In genomic region chr3:39188271-39189149, GRCh38 we compare ENCODE assay signal across 24 cellular contexts. TPM values are rescaled to one million over a fixed set of nuclear protein-coding genes. Genes with fewer than 3 reads are reported as not detected.
A peak's percentile ranks its signal among the peaks of the same experiment; 100 is the strongest.
DNase-seq lines count a peak whose midpoint lies in the region; ATAC-seq, FAIRE-seq and TF ChIP-seq lines count a peak whose summit lies in the region.
"Had no signal": no experiment of that assay in that cellular context is flagged by ENCODE, and none has a peak within 500 bp of the region (broad histone marks: within the 10 kb centered on the region; RNA-seq: fewer than 3 reads in every experiment).

No MANE protein-coding gene starts in this region.

- H3K9me3 ChIP-seq in H1 (ENCODE audit: insufficient read depth in 2 of 2, low read depth in 1 of 2, low read length in 1 of 2): no peaks in the 10 kb centered on the region
- H3K9me3 ChIP-seq in neuronal stem cell (replicated peaks in 1 of 2; ENCODE audit: control insufficient read depth in 2 of 2, insufficient read depth in 1 of 2, low read depth in 1 of 2, low read length in 2 of 2): no peaks in the 10 kb centered on the region
- H3K9me3 ChIP-seq in stomach: no peaks in the 10 kb centered on the region
- H3K9me3 ChIP-seq: A549; BLaER1 treated with 17β-estradiol and CSF1 and Interleukin-3, amounts not matched to agents 10 nM and 100 nM had no signal

- H3K18ac ChIP-seq in H1 (ENCODE audit: extremely low read depth, low read length) (no peak overlapping the region), neuronal stem cell (ENCODE audit: low read length) (peak overlapping the region; percentile 35)

- H2AFZ ChIP-seq in H1 (ENCODE audit: low read length) (no peak overlapping the region), neuronal stem cell (ENCODE audit: low read length) (no peak overlapping the region)

- H3K23ac ChIP-seq in H1 (ENCODE audit: insufficient read length): no peak overlapping the region
- H3K23ac ChIP-seq in neuronal stem cell (ENCODE audit: low read depth, low read length, poor library complexity): peak overlapping the region; percentile 23

- H3K9ac ChIP-seq in H1 (replicated peaks in 1 of 4; ENCODE audit: extremely low read depth in 1 of 4, low read depth in 3 of 4, low read length in 3 of 4) (no peak overlapping the region), neuronal stem cell (ENCODE audit: low read depth, low read length, poor library complexity) (no peak overlapping the region)
- H3K9ac ChIP-seq: BLaER1 treated with 17β-estradiol and CSF1 and Interleukin-3, amounts not matched to agents 10 nM and 100 nM had no signal

- no peak overlapping the region for H3K14ac ChIP-seq in H1 (ENCODE audit: insufficient read length)
- H3K14ac ChIP-seq in neuronal stem cell (ENCODE audit: low read length): no peak overlapping the region

- H3K79me2 ChIP-seq in H1 (ENCODE audit: control insufficient read depth in 1 of 2, insufficient read depth in 2 of 2, low read length in 2 of 2): no peaks in the 10 kb centered on the region

- H3K4me3 ChIP-seq in H1 (ENCODE audit: extremely low read depth in 1 of 4, insufficient read depth in 2 of 4, low read depth in 3 of 4, low read length in 4 of 4) (no peak overlapping the region), neuronal stem cell (ENCODE audit: low read length in 2 of 2) (no peak overlapping the region), stomach (no peak overlapping the region)
- H3K4me3 ChIP-seq: A549; BLaER1 treated with 17β-estradiol and CSF1 and Interleukin-3, amounts not matched to agents 10 nM and 100 nM; GM12878 had no signal

- H3K23me2 ChIP-seq in H1 (ENCODE audit: low read depth, low read length): no peaks in the 10 kb centered on the region

- no peak overlapping the region for H2BK20ac ChIP-seq in H1 (ENCODE audit: low read length)

- no peak for TF ChIP-seq EP300 in H1 (IDR thresholded peaks at IDR 0.05; ENCODE audit: borderline replicate concordance in 1 of 2, low read depth in 2 of 2, low read length in 2 of 2)
- no peak for TF ChIP-seq EP300 in stomach (IDR thresholded peaks at IDR 0.05)

- H2BK15ac ChIP-seq in H1 (ENCODE audit: low read length) (no peak overlapping the region), neuronal stem cell (ENCODE audit: low read length) (peak overlapping the region; percentile 30)

- H3K36me3 ChIP-seq in H1 (ENCODE audit: control insufficient read depth in 2 of 4, insufficient read depth in 4 of 4, low read length in 3 of 4): no peaks in the 10 kb centered on the region
- H3K36me3 ChIP-seq in neuronal stem cell (replicated peaks in 1 of 2; ENCODE audit: control insufficient read depth in 2 of 2, insufficient read depth in 2 of 2, low read length in 2 of 2): no peaks in the 10 kb centered on the region
- H3K36me3 ChIP-seq in stomach: no peaks in the 10 kb centered on the region
- H3K36me3 ChIP-seq: BLaER1 treated with 17β-estradiol and CSF1 and Interleukin-3, amounts not matched to agents 10 nM and 100 nM had no signal

- no peak for FAIRE-seq in H1 (lab: Jason Lieb, UNC)
- FAIRE-seq: A549, GM12878, HepG2, RCC 7860 had no signal

- H3K56ac ChIP-seq in H1 (replicated peaks; ENCODE audit: insufficient read length, low read depth, low read length): no peak overlapping the region

- ATAC-seq in left ventricle myocardium superior (no peak), GM18861 (IDR thresholded peaks at IDR 0.05; ENCODE audit: unreplicated experiment) (no peak), HG02571 (IDR thresholded peaks at IDR 0.05; ENCODE audit: unreplicated experiment) (no peak)
- ATAC-seq: CD8-positive, alpha-beta T cell; HepG2 had no signal

- no peak overlapping the region for H4K91ac ChIP-seq in H1 (replicated peaks; ENCODE audit: insufficient read length, low read length)
- H4K91ac ChIP-seq in neuronal stem cell (ENCODE audit: low read depth, low read length, poor library complexity): no peak overlapping the region

- WGBS in H1 (ENCODE audit: extremely low coverage in 1 of 2, insufficient coverage in 1 of 2, insufficient read length in 1 of 2, insufficient replicate concordance in 2 of 2, low coverage in 1 of 2, low lambda C conversion rate in 2 of 2, missing lambda C conversion rate in 1 of 2), 2 experiments: 92% methylated on average over 35 of the region's 35 CpGs; no CpG with 5 or more reads in 1 of the 2 experiments
- WGBS in neuronal stem cell (ENCODE audit: extremely low coverage in 2 of 2, insufficient read length in 2 of 2, insufficient replicate concordance in 1 of 2), 2 donors: no CpG with 5 or more reads among the region's 35 CpGs
- WGBS in stomach, 5 donors: 81 to 92% (median 87%) methylated on average over 6 to 35 of the region's 35 CpGs

- H2BK120ac ChIP-seq in H1 (replicated peaks; ENCODE audit: low read depth, low read length) (no peak overlapping the region), neuronal stem cell (ENCODE audit: low read depth, low read length) (no peak overlapping the region)

- H3K4me1 ChIP-seq in H1 (replicated peaks in 1 of 4; ENCODE audit: control insufficient read depth in 3 of 4, insufficient read depth in 4 of 4, low read length in 3 of 4) (no peaks in the 10 kb centered on the region), neuronal stem cell (ENCODE audit: control insufficient read depth in 2 of 2, insufficient read depth in 1 of 2, low read depth in 1 of 2, low read length in 2 of 2) (peaks cover 0 to 10% of the 10 kb centered on the region in 2 donors), stomach (peaks cover 8 to 29% (median 15%) of the 10 kb centered on the region in 4 donors)
- H3K4me1 ChIP-seq: A549 had no signal

- H4K8ac ChIP-seq in H1 (ENCODE audit: extremely low read depth, insufficient read depth, low read length): no peak overlapping the region
- H4K8ac ChIP-seq in neuronal stem cell (ENCODE audit: low read depth, low read length): peak overlapping the region; percentile 72

- H3K4me2 ChIP-seq in H1 (ENCODE audit: insufficient read depth in 1 of 2, low read depth in 2 of 2, low read length in 2 of 2) (no peak overlapping the region), neuronal stem cell (ENCODE audit: insufficient read depth, low read length, poor library complexity, severe bottlenecking) (no peak overlapping the region)
- H3K4me2 ChIP-seq: A549 had no signal

- TF ChIP-seq CTCF in H1 (IDR thresholded peaks at IDR 0.05; ENCODE audit: control extremely low read depth in 1 of 3, insufficient read depth in 1 of 3, low read depth in 1 of 3, low read length in 3 of 3) (no peak), stomach (IDR thresholded peaks at IDR 0.05) (no peak)

- H4K5ac ChIP-seq in H1 (ENCODE audit: insufficient read length, low read depth, low read length): no peak overlapping the region

- H2AK5ac ChIP-seq in H1 (ENCODE audit: low read depth, low read length): no peak overlapping the region
- H2AK5ac ChIP-seq in neuronal stem cell (ENCODE audit: low read depth, low read length): peak overlapping the region; percentile 79

- POLR2A ChIA-PET in H1 (lab: Charles Lee; ENCODE audit: partially characterized antibody): interaction anchor here (1.0 to 2.6 kb wide), 2 partner anchors 38 to 62 kb away, joined by 3 to 5 read pairs; no protein-coding TSS in a partner anchor

- intact Hi-C loops in left ventricle myocardium superior (cut with micrococcal nuclease) (no loop called here), cardiac septum (cut with DNase I) (loop anchor here (5.0 kb wide), 1 partner anchor 81 kb away; the partner anchor contains the start of genes GORASP1 and TTC21A), stomach (cut with DNase I; ENCODE audit: low total_unique reads) (no loop called here)

- DNase-seq in left ventricle myocardium superior (peak; percentile 65), cardiac septum (ENCODE audit: low spot score) (no peak), H1 (ENCODE audit: low read depth in 1 of 2, low spot score in 2 of 2) (no peak), neuronal stem cell (ENCODE audit: low spot score) (no peak), stomach (no peak), HT-29 (ENCODE audit: low spot score) (no peak)
- DNase-seq: Calu3; CD8-positive, alpha-beta T cell; GOT3; KBM-7; MV-4-11; NCI-H1694 treated with DMSO at 0.1 percent for 48 hours; NCI-H2107; NCI-H510A; NCI-H748 treated with DMSO at 0.1 percent for 48 hours; SHP77 had no signal

- CTCF ChIA-PET in H1 (lab: Charles Lee; ENCODE audit: partially characterized antibody): interaction anchor here (0.6 to 18.0 kb wide), 18 partner anchors 8 to 187 kb away, joined by 3 to 767 read pairs (median 7); partner anchors contain the start of genes CX3CR1, GORASP1 and TTC21A

- H3K27ac ChIP-seq in H1 (ENCODE audit: low read depth, low read length) (no peak overlapping the region), neuronal stem cell (replicated peaks; ENCODE audit: low read length) (no peak overlapping the region), stomach (no peak overlapping the region)
- H3K27ac ChIP-seq: A549; BLaER1 treated with 17β-estradiol and CSF1 and Interleukin-3, amounts not matched to agents 10 nM and 100 nM had no signal

- H4K20me1 ChIP-seq in H1 (replicated peaks in 1 of 2; ENCODE audit: control insufficient read depth in 1 of 2, insufficient read depth in 2 of 2, low read length in 2 of 2): no peaks in the 10 kb centered on the region
- H4K20me1 ChIP-seq: BLaER1 treated with 17β-estradiol and CSF1 and Interleukin-3, amounts not matched to agents 10 nM and 100 nM had no signal

- H3K27me3 ChIP-seq in H1 (replicated peaks in 1 of 4; ENCODE audit: control insufficient read depth in 3 of 4, extremely low read depth in 1 of 4, insufficient read depth in 3 of 4, low read length in 3 of 4) (no peaks in the 10 kb centered on the region), neuronal stem cell (ENCODE audit: control insufficient read depth in 3 of 3, insufficient read depth in 3 of 3, low read depth in 1 of 3, low read length in 3 of 3) (no peaks in the 10 kb centered on the region), stomach (no peaks in the 10 kb centered on the region)
- H3K27me3 ChIP-seq: BLaER1 treated with 17β-estradiol and CSF1 and Interleukin-3, amounts not matched to agents 10 nM and 100 nM had no signal

- TF ChIP-seq POLR2A in H1 (IDR thresholded peaks at IDR 0.05; ENCODE audit: control extremely low read depth in 1 of 2, low read depth in 2 of 2, low read length in 2 of 2) (no peak), stomach (IDR thresholded peaks at IDR 0.05) (no peak)

- H2BK5ac ChIP-seq in H1 (ENCODE audit: low read depth, low read length) (no peak overlapping the region), neuronal stem cell (ENCODE audit: low read length) (no peak overlapping the region)

- H3K79me1 ChIP-seq in H1 (ENCODE audit: low read depth, low read length) (no peaks in the 10 kb centered on the region), neuronal stem cell (ENCODE audit: low read depth, low read length) (no peaks in the 10 kb centered on the region)

- 0 out of 2 replicates have a peak overlapping the region, but pooled peaks have one; percentile 5 for H2BK12ac ChIP-seq in H1 (ENCODE audit: low read depth, low read length)
- H2BK12ac ChIP-seq in neuronal stem cell (ENCODE audit: low read length): peak overlapping the region; percentile 75

- no peak for TF ChIP-seq RAD21 in H1 (IDR thresholded peaks at IDR 0.05 in 1 of 2, conservative IDR thresholded peaks at IDR 0.05 in 1 of 2; ENCODE audit: low read depth in 2 of 2, low read length in 2 of 2)

- H3K4ac ChIP-seq in H1 (replicated peaks; ENCODE audit: insufficient read length, low read depth, low read length) (no peak overlapping the region), neuronal stem cell (ENCODE audit: low read length) (peak overlapping the region; percentile 58)

RNA-seq across cellular contexts. Expression of gene XIRP1, which starts 3.9 kb away (rescaled TPM):
- total RNA-seq in left ventricle myocardium superior (263 TPM), cardiac septum (1,123 TPM), stomach (under 1 TPM in 2 of 5 donors, not detected in 3; under 0.01 to 0.18 TPM)
- total RNA-seq in H1 (2021; fragmentation: NEBNext Ultra II Directional; extraction: Animal tissue kit (Norgen Biotek cat#: 25700)): not detected in 2 replicates
- polyA plus RNA-seq in H1 (2011; rRNA removed) (not detected in 2 replicates), stomach (1 to 10 TPM in 1 of 3 donors, under 1 TPM in 2; 0.08 to 1.1 (median 0.56) TPM)
- not detected for polyA plus RNA-seq in H1 (2011; cell fraction: cytosol; rRNA removed)
- not detected for polyA plus RNA-seq in H1 (2011; cell fraction: nucleus; rRNA removed)
- not detected in 4 replicates for polyA plus RNA-seq in H1 (2012, experiment 1 of 2)
- not detected for polyA plus RNA-seq in H1 (2012, experiment 2 of 2)
- not detected for polyA plus RNA-seq in H1 (2013, experiment 1 of 2)
- polyA plus RNA-seq in H1 (2013, experiment 2 of 2): not detected
- not detected in 2 replicates for polyA minus RNA-seq in H1 (2011; rRNA and poly(A)+ RNA removed)
- not detected for polyA minus RNA-seq in H1 (2011; cell fraction: cytosol; rRNA and poly(A)+ RNA removed)
- not detected for polyA minus RNA-seq in H1 (2011; cell fraction: nucleus; rRNA and poly(A)+ RNA removed)
- polyA plus RNA-seq in neuronal stem cell (2013, experiment 1 of 2): not detected
- 0.01 TPM for polyA plus RNA-seq in neuronal stem cell (2013, experiment 2 of 2)
- not detected in 2 replicates for total RNA-seq in HT-29 (2014; rRNA removed; shearing (Covaris generic))
- total RNA-seq: Calu3; CD8-positive, alpha-beta T cell; HepG2; OCI-LY7 had no signal
- polyA plus RNA-seq: A549, HepG2 had no signal

RNA-seq across cellular contexts. Expression of gene CSRNP1, which starts 35.1 kb away (rescaled TPM):
- 11.2 TPM for total RNA-seq in left ventricle myocardium superior
- total RNA-seq in cardiac septum: 11.5 TPM
- 7.1 and 8.3 TPM in 2 replicates for total RNA-seq in H1 (2021; fragmentation: NEBNext Ultra II Directional; extraction: Animal tissue kit (Norgen Biotek cat#: 25700))
- 6.7 and 10.9 TPM in 2 replicates for polyA plus RNA-seq in H1 (2011; rRNA removed)
- polyA plus RNA-seq in H1 (2011; cell fraction: cytosol; rRNA removed): 9.2 TPM
- 16.9 TPM for polyA plus RNA-seq in H1 (2011; cell fraction: nucleus; rRNA removed)
- polyA plus RNA-seq in H1 (2012, experiment 1 of 2): 6.3 to 8.1 TPM (median 7.5 TPM) in 4 replicates
- polyA plus RNA-seq in H1 (2012, experiment 2 of 2): 10.1 TPM
- 4.0 TPM for polyA plus RNA-seq in H1 (2013, experiment 1 of 2)
- 3.9 TPM for polyA plus RNA-seq in H1 (2013, experiment 2 of 2)
- polyA minus RNA-seq in H1 (2011; rRNA and poly(A)+ RNA removed): 9.9 and 16.1 TPM in 2 replicates
- 7.6 TPM for polyA minus RNA-seq in H1 (2011; cell fraction: cytosol; rRNA and poly(A)+ RNA removed)
- polyA minus RNA-seq in H1 (2011; cell fraction: nucleus; rRNA and poly(A)+ RNA removed): 11.4 TPM
- 4.6 TPM for polyA plus RNA-seq in neuronal stem cell (2013, experiment 1 of 2)
- 4.5 TPM for polyA plus RNA-seq in neuronal stem cell (2013, experiment 2 of 2)
- 10 to 100 TPM; 20.4 to 62.3 (median 35.3) TPM for total RNA-seq in stomach
- polyA plus RNA-seq in stomach: 10 to 100 TPM; 16.8 to 18.0 (median 17.8) TPM
- total RNA-seq in HT-29 (2014; rRNA removed; shearing (Covaris generic)): 53.6 and 55.3 TPM in 2 replicates

Comparison
In these comparisons a context has a peak if more than half of its experiments do, and no peak if none do; other contexts are left out.
1. RNA of gene XIRP1, which starts 3.9 kb away (total RNA-seq): 1,123 TPM in cardiac septum (single experiment) and 263 TPM in left ventricle myocardium superior (single experiment); not detected in H1, under 0.01 to 0.18 TPM in stomach and not detected in HT-29; every median in the first group is over 100 times any median in the second.